In the genomic region with DNA sequence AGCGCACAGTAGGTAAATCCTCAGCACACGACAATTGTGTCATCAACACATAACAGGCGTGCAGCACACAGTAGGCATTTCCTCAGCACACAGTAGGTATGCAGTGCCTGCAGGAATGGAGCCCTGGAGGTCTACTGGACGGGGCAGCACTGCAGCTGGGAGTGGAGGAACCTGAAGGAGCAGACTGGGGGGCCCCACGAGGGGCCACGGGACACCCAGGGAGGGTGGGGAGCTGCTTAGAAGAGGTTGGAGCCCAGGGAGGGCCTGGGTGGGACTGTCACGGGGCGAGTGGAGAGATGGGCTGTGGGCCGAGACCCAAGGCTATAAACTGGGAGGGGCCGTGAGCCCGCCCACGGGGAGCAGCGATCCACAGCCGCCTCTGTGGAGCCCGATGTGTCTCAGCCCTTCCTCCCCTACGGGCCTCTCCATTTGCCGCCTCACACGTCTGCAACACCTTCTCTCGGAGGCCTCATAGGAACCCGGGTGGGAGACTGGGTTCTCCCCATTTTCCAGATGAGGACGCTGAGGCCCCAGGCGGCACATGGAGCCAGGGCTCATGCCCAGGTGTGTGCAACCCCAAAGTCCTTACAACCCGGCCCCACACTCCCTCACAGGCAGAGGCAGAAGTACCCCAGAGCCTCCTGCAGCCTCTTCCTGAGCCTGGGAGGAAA, we compare ENCODE assay signal across 12 cellular contexts.
DNase-seq lines count a peak whose midpoint lies in the region; ATAC-seq and TF ChIP-seq lines count a peak whose summit lies in the region.
"Had no signal": no experiment of that assay in that cellular context is flagged by ENCODE, and none has a peak within 500 bp of the region (broad histone marks: within the 10 kb centered on the region; RNA-seq: fewer than 3 reads in every experiment).

No MANE protein-coding gene starts in this region.

- no peaks in the 10 kb centered on the region for H3K36me3 ChIP-seq in adrenal gland (replicated peaks in 1 of 2)

- TF ChIP-seq CTCF in adrenal gland (IDR thresholded peaks at IDR 0.05): no peak

- no peak for TF ChIP-seq POLR2A in adrenal gland (IDR thresholded peaks at IDR 0.05)

- ATAC-seq in stimulated activated naive CD8-positive, alpha-beta T cell treated with anti-CD3 and anti-CD28 coated beads, Interleukin-15, amount 100 ng/mL, for 72 hours: peak; percentile 69
- ATAC-seq in GM19452 (IDR thresholded peaks at IDR 0.05; ENCODE audit: unreplicated experiment): no peak

- WGBS in adrenal gland, 4 donors: 62 to 68% (median 66%) methylated on average over 12 to 23 of the region's 23 CpGs

- no peaks in the 10 kb centered on the region for H3K4me1 ChIP-seq in adrenal gland (replicated peaks in 1 of 2)

- no peaks in the 10 kb centered on the region for H3K9me3 ChIP-seq in adrenal gland (replicated peaks in 1 of 3)

- no peaks in the 10 kb centered on the region for H3K4me1 Mint-ChIP-seq in stimulated activated naive CD8-positive, alpha-beta T cell treated with anti-CD3 and anti-CD28 coated beads, Interleukin-15, amount 100 ng/mL, for 72 hours
- H3K4me1 Mint-ChIP-seq: CD4-positive, CD25-positive, alpha-beta regulatory T cell; naive B cell had no signal

- H3K27me3 Mint-ChIP-seq in stimulated activated naive CD8-positive, alpha-beta T cell treated with anti-CD3 and anti-CD28 coated beads, Interleukin-15, amount 100 ng/mL, for 72 hours: peaks cover 16% of the 10 kb centered on the region
- H3K27me3 Mint-ChIP-seq: CD4-positive, CD25-positive, alpha-beta regulatory T cell had no signal

- no peak overlapping the region for H3K4me3 Mint-ChIP-seq in stimulated activated naive CD8-positive, alpha-beta T cell treated with anti-CD3 and anti-CD28 coated beads, Interleukin-15, amount 100 ng/mL, for 72 hours
- H3K4me3 Mint-ChIP-seq: CD4-positive, CD25-positive, alpha-beta regulatory T cell; naive B cell had no signal

- H3K27ac Mint-ChIP-seq in stimulated activated naive CD8-positive, alpha-beta T cell treated with anti-CD3 and anti-CD28 coated beads, Interleukin-15, amount 100 ng/mL, for 72 hours: no peak overlapping the region
- H3K27ac Mint-ChIP-seq: CD4-positive, CD25-positive, alpha-beta regulatory T cell; naive B cell had no signal

- H3K27ac ChIP-seq in adrenal gland: no peak overlapping the region

- peaks cover 21% of the 10 kb centered on the region for H3K27me3 ChIP-seq in adrenal gland

- H3K9me3 Mint-ChIP-seq in stimulated activated naive CD8-positive, alpha-beta T cell treated with anti-CD3 and anti-CD28 coated beads, Interleukin-15, amount 100 ng/mL, for 72 hours: no peaks in the 10 kb centered on the region

- intact Hi-C loops in adrenal gland (cut with DNase I): no loop called here

- peak; percentile 24 for DNase-seq in stimulated activated CD4-positive, alpha-beta T cell treated with anti-CD3 and anti-CD28 coated beads, Interleukin-15, amount 100 ng/mL, for 24 hours
- no peak for DNase-seq in stimulated activated CD4-positive, alpha-beta T cell treated with anti-CD3 and anti-CD28 coated beads, Interleukin-12 subunit alpha, Interleukin-12 subunit beta, amount 100 ng/mL, for 4 hours
- DNase-seq in NCI-H2171 (lab: John Stamatoyannopoulos, UW) (peak; percentile 29), amniotic epithelial cell (ENCODE audit: low read depth) (peak; percentile 4), adrenal gland (no peak)
- DNase-seq in stimulated activated naive CD8-positive, alpha-beta T cell treated with anti-CD3 and anti-CD28 coated beads, Interleukin-15, amount 100 ng/mL, for 72 hours: peak; percentile 26 to 41
- DNase-seq in NK-92 treated with Interleukin-12 subunit alpha and Interleukin-12 subunit beta, amount 100 ng/mL, for 24 hours (lab: John Stamatoyannopoulos, UW): no peak
- DNase-seq: naive B cell, NCI-H1694 treated with DMSO at 0.1 percent for 48 hours, substantia nigra had no signal

- no peak overlapping the region for H3K4me3 ChIP-seq in adrenal gland

Comparison
In these comparisons a context has a peak if more than half of its experiments do, and no peak if none do; other contexts are left out.
1. DNase-seq: peak in stimulated activated CD4-positive, alpha-beta T cell treated with anti-CD3 and anti-CD28 coated beads, Interleukin-15, amount 100 ng/mL, for 24 hours (single experiment), NCI-H2171 (single experiment), amniotic epithelial cell (single experiment) and stimulated activated naive CD8-positive, alpha-beta T cell treated with anti-CD3 and anti-CD28 coated beads, Interleukin-15, amount 100 ng/mL, for 72 hours (2 of 2); none in stimulated activated CD4-positive, alpha-beta T cell treated with anti-CD3 and anti-CD28 coated beads, Interleukin-12 subunit alpha, Interleukin-12 subunit beta, amount 100 ng/mL, for 4 hours (single experiment), NK-92 treated with Interleukin-12 subunit alpha and Interleukin-12 subunit beta, amount 100 ng/mL, for 24 hours (single experiment) and adrenal gland (0 of 7).